Comparison of ENCODE assay signal across 10 cellular contexts in the genomic region with DNA sequence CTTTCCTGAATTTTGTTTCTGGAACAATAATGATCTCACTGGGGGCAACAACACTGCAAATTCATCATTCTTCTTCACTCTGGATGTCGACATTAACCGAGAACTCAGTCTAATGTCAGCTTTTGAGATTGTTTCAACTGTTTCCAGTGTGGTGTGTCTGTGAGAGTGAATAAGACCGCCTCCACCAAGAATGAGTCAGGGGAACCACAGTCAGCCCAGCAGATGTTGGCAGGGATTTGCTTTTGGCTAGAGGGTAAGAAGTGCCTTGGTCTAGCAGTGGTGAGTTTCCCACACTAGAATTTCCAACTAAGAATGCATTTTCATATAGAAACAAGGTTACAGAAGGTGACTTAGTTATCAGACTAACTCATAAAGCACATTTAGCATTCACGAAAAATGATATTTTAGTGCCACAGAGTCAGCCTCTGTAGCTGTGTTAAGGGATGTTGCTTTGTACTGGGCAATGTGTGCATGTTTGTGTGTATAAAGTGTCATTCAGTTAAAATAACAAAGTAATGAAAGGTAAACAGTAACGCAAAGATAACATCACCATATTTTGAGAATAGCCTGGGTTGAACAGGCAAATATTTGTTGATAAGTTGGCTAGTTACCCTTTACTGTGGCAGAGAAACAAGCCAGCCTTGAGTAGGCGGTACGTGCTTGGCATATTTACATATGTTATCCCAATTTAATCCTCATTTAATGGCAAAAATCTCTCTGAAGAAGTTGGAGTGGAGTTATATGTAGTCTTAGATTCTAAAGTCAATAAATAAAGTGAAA. TPM values are rescaled to one million over a fixed set of nuclear protein-coding genes. Genes with fewer than 3 reads are reported as not detected.
DNase-seq lines count a peak whose midpoint lies in the region; ATAC-seq and TF ChIP-seq lines count a peak whose summit lies in the region.
"Had no signal": no experiment of that assay in that cellular context is flagged by ENCODE, and none has a peak within 500 bp of the region (broad histone marks: within the 10 kb centered on the region; RNA-seq: fewer than 3 reads in every experiment).

No MANE protein-coding gene starts in this region.

- peaks cover 27% of the 10 kb centered on the region for H3K27me3 Mint-ChIP-seq in osteocyte (ENCODE audit: unreplicated experiment)

- H3K4me1 ChIP-seq in esophagus squamous epithelium, result peaks cover 0 to 13% (median 0%) of the 10 kb centered on the region in 3 donors
- no peaks in the 10 kb centered on the region for H3K4me1 ChIP-seq in OCI-LY7 (ENCODE audit: insufficient read depth, low read length, poor library complexity, severe bottlenecking)

- CTCF ChIA-PET in OCI-LY7 (lab: Charles Lee; ENCODE audit: unreplicated experiment) (no interaction called here), HEK293T (lab: Yijun Ruan, JAX) (no interaction called here)

- H3K4me1 Mint-ChIP-seq in osteocyte (ENCODE audit: unreplicated experiment), result no peaks in the 10 kb centered on the region

- H3K79me2 ChIP-seq in OCI-LY7 (ENCODE audit: insufficient read depth, low read depth, low read length), result no peaks in the 10 kb centered on the region

- H3K9me3 Mint-ChIP-seq in osteocyte (ENCODE audit: unreplicated experiment), result no peaks in the 10 kb centered on the region

- H3K27ac ChIP-seq in esophagus squamous epithelium (no peak overlapping the region), OCI-LY7 (ENCODE audit: low read depth, low read length, poor library complexity, severe bottlenecking) (no peak overlapping the region)
- H3K27ac ChIP-seq: dorsolateral prefrontal cortex had no signal

- no peak overlapping the region for H3K4me3 ChIP-seq in astrocyte of the cerebellum (ENCODE audit: low read depth, low read length)
- H3K4me3 ChIP-seq in esophagus squamous epithelium, result no peak overlapping the region
- no peak overlapping the region for H3K4me3 ChIP-seq in OCI-LY7 (ENCODE audit: low read depth, low read length, poor library complexity, severe bottlenecking)
- H3K4me3 ChIP-seq: dorsolateral prefrontal cortex had no signal

- no TSS peak for BruUV-seq in OCI-LY7 (replicated peaks; lab: Mats Ljungman, UMichigan)

- H3K36me3 ChIP-seq in esophagus squamous epithelium (no peaks in the 10 kb centered on the region), OCI-LY7 (ENCODE audit: insufficient read depth, low read length) (no peaks in the 10 kb centered on the region)

- H3K4me3 Mint-ChIP-seq in osteocyte (ENCODE audit: unreplicated experiment), result no peak overlapping the region

- intact Hi-C loops in esophagus squamous epithelium (cut with DNase I) (no loop called here), OCI-LY7 (cut with micrococcal nuclease; ENCODE audit: unreplicated experiment) (no loop called here)

- ATAC-seq in HG03025 (IDR thresholded peaks at IDR 0.05; ENCODE audit: low FRiP score, unreplicated experiment), result peak; percentile 59

- no peak overlapping the region for H3K4me2 ChIP-seq in OCI-LY7 (ENCODE audit: low read length)

- no peak for TF ChIP-seq CTCF in astrocyte of the cerebellum (IDR thresholded peaks at IDR 0.05; ENCODE audit: low read depth, low read length, missing control alignments)
- TF ChIP-seq CTCF in osteocyte (IDR thresholded peaks at IDR 0.05), result no peak
- no peak for TF ChIP-seq CTCF in esophagus squamous epithelium (IDR thresholded peaks at IDR 0.05)
- TF ChIP-seq CTCF in OCI-LY7 (conservative IDR thresholded peaks at IDR 0.05; ENCODE audit: low read length), result no peak

- H3K27ac Mint-ChIP-seq in osteocyte (ENCODE audit: unreplicated experiment), result no peak overlapping the region

- H3K9me3 ChIP-seq in esophagus squamous epithelium (no peaks in the 10 kb centered on the region), OCI-LY7 (ENCODE audit: low read length) (no peaks in the 10 kb centered on the region)

- peak; percentile 84 for DNase-seq in EL
- peak; percentile 97 for DNase-seq in astrocyte of the cerebellum (ENCODE audit: low read depth)
- peak; percentile 32 for DNase-seq in occipital lobe (lab: John Stamatoyannopoulos, UW)
- DNase-seq in osteocyte (ENCODE audit: extremely low spot score, unreplicated experiment), result no peak
- DNase-seq in esophagus squamous epithelium (lab: John Stamatoyannopoulos, UW), result no peak
- DNase-seq in OCI-LY7 (ENCODE audit: low spot score), result no peak
- no peak for DNase-seq in HEK293T (ENCODE audit: extremely low spot score)
- DNase-seq: NCI-H2107 had no signal

- H3K9me2 ChIP-seq in OCI-LY7 (ENCODE audit: insufficient read depth, low read length), result no peaks in the 10 kb centered on the region

- 28 to 37% methylated on average over 7 of the region's 7 CpGs for WGBS in esophagus squamous epithelium, 2 donors

- no peak for TF ChIP-seq POLR2A in esophagus squamous epithelium (IDR thresholded peaks at IDR 0.05)

- H3K27me3 ChIP-seq in esophagus squamous epithelium, result no peaks in the 10 kb centered on the region
- H3K27me3 ChIP-seq: dorsolateral prefrontal cortex had no signal

- H4K20me1 ChIP-seq in OCI-LY7 (ENCODE audit: insufficient read depth, low read length), result no peaks in the 10 kb centered on the region

- H2AFZ ChIP-seq in OCI-LY7 (ENCODE audit: low read length), result no peak overlapping the region

- no peaks in the 10 kb centered on the region for H3K36me3 Mint-ChIP-seq in osteocyte (ENCODE audit: unreplicated experiment)

- POLR2A ChIA-PET in OCI-LY7 (lab: Charles Lee) (interaction anchor here (1.0 to 1.1 kb wide), 2 partner anchors 18 to 140 kb away, joined by 3 to 5 read pairs; no protein-coding TSS in a partner anchor), HEK293T (lab: Yijun Ruan, JAX) (no interaction called here)

- in situ Hi-C loops in astrocyte of the cerebellum (cut with HindIII; ENCODE audit: low sequenced_read_pairs), result no loop called here

TF ChIP-seq in HEK293T, 16 proteins besides CTCF, POLR2A, EP300 and RAD21:
- TF ChIP-seq LEF1 (IDR thresholded peaks at IDR 0.05; ENCODE audit: borderline replicate concordance), result no peak

RNA-seq across cellular contexts. Expression of a gene that starts 33.8 kb away (rescaled TPM):
- total RNA-seq in occipital lobe (not detected), osteocyte (not detected in 2 replicates), esophagus squamous epithelium (not detected), OCI-LY7 (2022) (not detected in 2 replicates)
- total RNA-seq in OCI-LY7 (2014; rRNA removed; shearing (Covaris generic)), result not detected in 2 replicates

Comparison
In these comparisons a context has a peak if more than half of its experiments do, and no peak if none do; other contexts are left out.
1. DNase-seq: peak in EL (single experiment), astrocyte of the cerebellum (single experiment) and occipital lobe (single experiment); none in osteocyte (single experiment), esophagus squamous epithelium (single experiment), OCI-LY7 (single experiment) and HEK293T (single experiment).